14 cellular contexts compared by ENCODE assay signal in genomic region chr16:70396209-70396904, GRCh38. TPM values are rescaled to one million over a fixed set of nuclear protein-coding genes. Genes with fewer than 3 reads are reported as not detected.
DNase-seq lines count a peak whose midpoint lies in the region; ATAC-seq, FAIRE-seq and TF ChIP-seq lines count a peak whose summit lies in the region.
"Had no signal": no experiment of that assay in that cellular context is flagged by ENCODE, and none has a peak within 500 bp of the region (broad histone marks: within the 10 kb centered on the region; RNA-seq: fewer than 3 reads in every experiment).

No MANE protein-coding gene starts in this region.

- ATAC-seq in HG03342 (IDR thresholded peaks at IDR 0.05; ENCODE audit: unreplicated experiment) (no peak), pancreas (no peak)

- H3K9me3 ChIP-seq in astrocyte (ENCODE audit: insufficient read depth, low read depth, low read length) = no peaks in the 10 kb centered on the region
- no peaks in the 10 kb centered on the region for H3K9me3 ChIP-seq in mesodermal cell (ENCODE audit: control insufficient read depth, low read length)
- H3K9me3 ChIP-seq in SJCRH30 (replicated peaks) = no peaks in the 10 kb centered on the region
- H3K9me3 ChIP-seq in pancreas = no peaks in the 10 kb centered on the region
- H3K9me3 ChIP-seq: tibial nerve had no signal

- H3K36me3 ChIP-seq in astrocyte (ENCODE audit: insufficient read depth, low read length) (no peaks in the 10 kb centered on the region), mesodermal cell (ENCODE audit: control insufficient read depth, insufficient read depth, low read length) (peaks cover 82% of the 10 kb centered on the region), SJCRH30 (no peaks in the 10 kb centered on the region), pancreas (no peaks in the 10 kb centered on the region)

- H3K4me1 ChIP-seq in astrocyte (ENCODE audit: insufficient read depth, low read length) (peaks cover 7% of the 10 kb centered on the region), mesodermal cell (ENCODE audit: control insufficient read depth, insufficient read depth, low read length, poor library complexity, severe bottlenecking) (peaks cover 13% of the 10 kb centered on the region), SJCRH30 (no peaks in the 10 kb centered on the region), pancreas (no peaks in the 10 kb centered on the region)

- no peak overlapping the region for H2AFZ ChIP-seq in astrocyte (ENCODE audit: low read depth, low read length)

- no peaks in the 10 kb centered on the region for H3K27me3 ChIP-seq in astrocyte (ENCODE audit: insufficient read depth, low read length)
- no peaks in the 10 kb centered on the region for H3K27me3 ChIP-seq in SJCRH30
- no peaks in the 10 kb centered on the region for H3K27me3 ChIP-seq in pancreas
- H3K27me3 ChIP-seq: tibial nerve had no signal

- H3K27ac ChIP-seq in astrocyte (ENCODE audit: low read depth, low read length) = no peak overlapping the region
- peak overlapping the region; percentile 16 for H3K27ac ChIP-seq in mesodermal cell (ENCODE audit: low read depth, low read length, severe bottlenecking)
- H3K27ac ChIP-seq in SJCRH30 = no peak overlapping the region
- no peak overlapping the region for H3K27ac ChIP-seq in pancreas
- H3K27ac ChIP-seq: tibial nerve had no signal

- peak overlapping the region; percentile 41 for H3K27ac Mint-ChIP-seq in astrocyte (ENCODE audit: unreplicated experiment)
- H3K27ac Mint-ChIP-seq: activated naive CD4-positive, alpha-beta T cell treated with anti-CD3 and anti-CD28 coated beads, Interleukin-2, amount 50 U/mL, for 24 hours had no signal

- peaks cover 30% of the 10 kb centered on the region for H3K79me2 ChIP-seq in astrocyte (ENCODE audit: insufficient read depth, low read length)

- H3K9ac ChIP-seq in astrocyte (ENCODE audit: low read length) = no peak overlapping the region

- no peak overlapping the region for H3K4me3 ChIP-seq in astrocyte (ENCODE audit: insufficient read depth, low read depth, low read length)
- no peak overlapping the region for H3K4me3 ChIP-seq in mesodermal cell (ENCODE audit: extremely low read depth, insufficient read depth, low read length, poor library complexity, severe bottlenecking)
- no peak overlapping the region for H3K4me3 ChIP-seq in SJCRH30
- no peak overlapping the region for H3K4me3 ChIP-seq in pancreas
- H3K4me3 ChIP-seq: tibial nerve had no signal

- no peaks in the 10 kb centered on the region for H3K9me3 Mint-ChIP-seq in astrocyte (ENCODE audit: unreplicated experiment)
- H3K9me3 Mint-ChIP-seq: activated naive CD4-positive, alpha-beta T cell treated with anti-CD3 and anti-CD28 coated beads, Interleukin-2, amount 50 U/mL, for 24 hours had no signal

- FAIRE-seq in astrocyte (lab: Jason Lieb, UNC) (no peak), pancreas (lab: Jason Lieb, UNC) (no peak)
- FAIRE-seq: keratinocyte had no signal

- WGBS in mesodermal cell (ENCODE audit: insufficient coverage in 2 of 2), 2 experiments = 90% methylated on average over 6 of the region's 7 CpGs
- 88 to 93% methylated on average over 7 of the region's 7 CpGs for WGBS in pancreas, 2 donors

- no peaks in the 10 kb centered on the region for H3K27me3 Mint-ChIP-seq in astrocyte (ENCODE audit: low read depth, unreplicated experiment)
- H3K27me3 Mint-ChIP-seq: activated naive CD4-positive, alpha-beta T cell treated with anti-CD3 and anti-CD28 coated beads, Interleukin-2, amount 50 U/mL, for 24 hours had no signal

- peaks cover 72% of the 10 kb centered on the region for H4K20me1 ChIP-seq in astrocyte (ENCODE audit: insufficient read depth, low read length)

- H3K4me2 ChIP-seq in astrocyte (ENCODE audit: low read length) = no peak overlapping the region

- intact Hi-C loops in pancreas (cut with DNase I) = loop anchor here in 2 of 3 donors (5.0 to 10.0 kb wide), 2 partner anchors 76 to 78 kb away; no protein-coding TSS in a partner anchor

- H3K4me1 Mint-ChIP-seq in astrocyte (ENCODE audit: low read depth, unreplicated experiment) = peaks cover 12% of the 10 kb centered on the region
- H3K4me1 Mint-ChIP-seq: activated naive CD4-positive, alpha-beta T cell treated with anti-CD3 and anti-CD28 coated beads, Interleukin-2, amount 50 U/mL, for 24 hours had no signal

- TF ChIP-seq CTCF in astrocyte (IDR thresholded peaks at IDR 0.05; ENCODE audit: insufficient read depth, low read depth, low read length) (no peak), pancreas (IDR thresholded peaks at IDR 0.05) (no peak)

- peaks cover 24% of the 10 kb centered on the region for H3K36me3 Mint-ChIP-seq in astrocyte (ENCODE audit: low read depth, unreplicated experiment)
- H3K36me3 Mint-ChIP-seq: activated naive CD4-positive, alpha-beta T cell treated with anti-CD3 and anti-CD28 coated beads, Interleukin-2, amount 50 U/mL, for 24 hours had no signal

- no peak overlapping the region for H3K4me3 Mint-ChIP-seq in astrocyte (ENCODE audit: unreplicated experiment)
- H3K4me3 Mint-ChIP-seq: activated naive CD4-positive, alpha-beta T cell treated with anti-CD3 and anti-CD28 coated beads, Interleukin-2, amount 50 U/mL, for 24 hours had no signal

- DNase-seq in EL = peak; percentile 53
- DNase-seq in MV-4-11 (lab: John Stamatoyannopoulos, UW) = peak; percentile 67
- DNase-seq in astrocyte (ENCODE audit: low read depth) = no peak
- DNase-seq in SJCRH30 = no peak
- no peak for DNase-seq in pancreas
- DNase-seq in RPMI8226 = no peak
- DNase-seq: activated CD4-positive, alpha-beta T cell treated with anti-CD3 and anti-CD28 coated beads, Interleukin-2, amount 50 U/mL, for 4 hours; NCI-H2029; SHP77 treated with DMSO at 0.1 percent for 48 hours had no signal

RNA-seq across cellular contexts. Expression of gene ST3GAL2, which starts 42.5 kb away (rescaled TPM):
- 108 and 130 TPM in 2 replicates for total RNA-seq in astrocyte
- polyA plus RNA-seq in mesodermal cell (2013, experiment 1 of 2) = 35.8 TPM
- 28.8 TPM for polyA plus RNA-seq in mesodermal cell (2013, experiment 2 of 2)
- 13.6 TPM in 2 replicates for total RNA-seq in SJCRH30 (2014; rRNA removed; shearing (Covaris generic))
- total RNA-seq in pancreas = 10 to 100 TPM in 2 of 6 donors, 1 to 10 TPM in 4; 3.5 to 16.2 (median 4.6) TPM
- polyA plus RNA-seq in pancreas = 1 to 10 TPM; 4.2 to 5.8 TPM

RNA-seq across cellular contexts. Expression of gene DDX19A, which starts 49.7 kb away (rescaled TPM):
- 40.0 and 41.2 TPM in 2 replicates for total RNA-seq in astrocyte
- 37.3 TPM for polyA plus RNA-seq in mesodermal cell (2013, experiment 1 of 2)
- polyA plus RNA-seq in mesodermal cell (2013, experiment 2 of 2) = 34.2 TPM
- 36.3 and 37.1 TPM in 2 replicates for total RNA-seq in SJCRH30 (2014; rRNA removed; shearing (Covaris generic))
- total RNA-seq in pancreas = 10 to 100 TPM; 10.4 to 17.0 (median 13.3) TPM
- 10 to 100 TPM; 12.0 to 18.7 TPM for polyA plus RNA-seq in pancreas

RNA-seq across cellular contexts. Expression of gene FCSK, which starts 58.0 kb away (rescaled TPM):
- total RNA-seq in astrocyte (9.7 and 12.0 TPM in 2 replicates), pancreas (10 to 100 TPM; 11.7 to 17.0 (median 13.9) TPM)
- polyA plus RNA-seq in mesodermal cell (2013, experiment 1 of 2) = 6.2 TPM
- polyA plus RNA-seq in mesodermal cell (2013, experiment 2 of 2) = 4.8 TPM
- total RNA-seq in SJCRH30 (2014; rRNA removed; shearing (Covaris generic)) = 1.6 and 1.9 TPM in 2 replicates
- polyA plus RNA-seq in pancreas = 10 to 100 TPM; 30.9 to 33.6 TPM

Comparison
In these comparisons a context has a peak if more than half of its experiments do, and no peak if none do; other contexts are left out.
1. DNase-seq: peak in EL (single experiment) and MV-4-11 (single experiment); none in astrocyte (single experiment), SJCRH30 (0 of 2), pancreas (0 of 6) and RPMI8226 (single experiment).